ENCODE assay signal across 15 cellular contexts in genomic region chr1:225736651-225737097, GRCh38. TPM values are rescaled to one million over a fixed set of nuclear protein-coding genes. Genes with fewer than 3 reads are reported as not detected.
DNase-seq lines count a peak whose midpoint lies in the region; ATAC-seq and TF ChIP-seq lines count a peak whose summit lies in the region.
"Had no signal": no experiment of that assay in that cellular context is flagged by ENCODE, and none has a peak within 500 bp of the region (broad histone marks: within the 10 kb centered on the region; RNA-seq: fewer than 3 reads in every experiment).

No MANE protein-coding gene starts in this region.

- DNase-seq in NCI-H69 (lab: John Stamatoyannopoulos, UW): peak; percentile 33
- DNase-seq in brain microvascular endothelial cell: no peak
- no peak for DNase-seq in left lung
- DNase-seq in spleen: no peak
- DNase-seq in activated CD4-positive, CD25-positive, alpha-beta regulatory T cell treated with anti-CD3 and anti-CD28 coated beads, Interleukin-2, amount 50 U/mL, for 72 hours: no peak
- DNase-seq in midbrain (lab: John Stamatoyannopoulos, UW): no peak
- DNase-seq in A673 (ENCODE audit: low spot score): no peak
- DNase-seq: DND-41, head of caudate nucleus, T-helper 17 cell had no signal

- H3K36me3 ChIP-seq in brain microvascular endothelial cell (replicated peaks): no peaks in the 10 kb centered on the region
- H3K36me3 ChIP-seq in left lung: no peaks in the 10 kb centered on the region
- H3K36me3 ChIP-seq in spleen: no peaks in the 10 kb centered on the region
- no peaks in the 10 kb centered on the region for H3K36me3 ChIP-seq in A673 (ENCODE audit: insufficient read depth, low read length, poor library complexity, severe bottlenecking)
- H3K36me3 ChIP-seq: BLaER1 treated with 17β-estradiol and CSF1 and Interleukin-3, amounts not matched to agents 10 nM and 100 nM; neutrophil had no signal

- no TSS peak for BruUV-seq in A673 (replicated peaks; lab: Mats Ljungman, UMichigan)

- CTCF ChIA-PET in A673 (lab: Charles Lee): no interaction called here

- intact Hi-C loops in left lung (cut with DNase I): no loop called here
- intact Hi-C loops in spleen (cut with DNase I; ENCODE audit: low total_unique reads): no loop called here
- intact Hi-C loops in A673 (cut with micrococcal nuclease; ENCODE audit: unreplicated experiment): no loop called here

- H3K4me3 ChIP-seq in brain microvascular endothelial cell (ENCODE audit: low read depth, low read length): no peak overlapping the region
- H3K4me3 ChIP-seq in left lung: no peak overlapping the region
- no peak overlapping the region for H3K4me3 ChIP-seq in spleen
- no peak overlapping the region for H3K4me3 ChIP-seq in A673 (ENCODE audit: low read depth, low read length, poor library complexity, severe bottlenecking)
- H3K4me3 ChIP-seq: BLaER1 treated with 17β-estradiol and CSF1 and Interleukin-3, amounts not matched to agents 10 nM and 100 nM; GM12878; lung had no signal

- in situ Hi-C loops in brain microvascular endothelial cell (cut with HindIII; ENCODE audit: low pct_ligation_motif_present, low sequenced_read_pairs): no loop called here

- no peaks in the 10 kb centered on the region for H3K27me3 ChIP-seq in brain microvascular endothelial cell (replicated peaks)
- no peaks in the 10 kb centered on the region for H3K27me3 ChIP-seq in left lung
- H3K27me3 ChIP-seq in spleen (replicated peaks in 1 of 7): no peaks in the 10 kb centered on the region
- H3K27me3 ChIP-seq in A673 (replicated peaks; ENCODE audit: insufficient read depth, low read depth, low read length, poor library complexity): no peaks in the 10 kb centered on the region
- H3K27me3 ChIP-seq: BLaER1 treated with 17β-estradiol and CSF1 and Interleukin-3, amounts not matched to agents 10 nM and 100 nM; neutrophil had no signal

- H3K27ac ChIP-seq in brain microvascular endothelial cell: peak overlapping the region; percentile 91
- H3K27ac ChIP-seq in left lung: peak overlapping the region; percentile 9 to 73
- H3K27ac ChIP-seq in spleen: peak overlapping the region in 5 of 8 donors; percentile 11 to 60 (median 50)
- no peak overlapping the region for H3K27ac ChIP-seq in A673 (ENCODE audit: low read depth, low read length, poor library complexity, severe bottlenecking)
- H3K27ac ChIP-seq: BLaER1 treated with 17β-estradiol and CSF1 and Interleukin-3, amounts not matched to agents 10 nM and 100 nM; neutrophil had no signal

- TF ChIP-seq CTCF in brain microvascular endothelial cell (IDR thresholded peaks at IDR 0.05; ENCODE audit: low read depth, low read length, missing control alignments) (no peak), left lung (IDR thresholded peaks at IDR 0.05) (no peak), spleen (IDR thresholded peaks at IDR 0.05 in 8 of 11, conservative IDR thresholded peaks at IDR 0.05 in 3 of 11) (no peak), A673 (conservative IDR thresholded peaks at IDR 0.05; ENCODE audit: low read depth, low read length) (no peak)

- 75 to 91% (median 83%) methylated on average over 7 of the region's 7 CpGs for WGBS in spleen, 5 donors

- POLR2A ChIA-PET in A673 (lab: Charles Lee; ENCODE audit: low non-redundant PET): no interaction called here

- no peak for TF ChIP-seq POLR2A in spleen (IDR thresholded peaks at IDR 0.05)

- peaks cover 16 to 22% of the 10 kb centered on the region in 2 donors for H3K4me1 ChIP-seq in left lung
- H3K4me1 ChIP-seq in spleen: peaks cover 0 to 27% (median 14%) of the 10 kb centered on the region in 6 donors
- H3K4me1 ChIP-seq in A673 (ENCODE audit: insufficient read depth, low read length, poor library complexity, severe bottlenecking): peaks cover 4% of the 10 kb centered on the region

- ATAC-seq in left lung (peak; percentile 8), HG03469 (IDR thresholded peaks at IDR 0.05; ENCODE audit: unreplicated experiment) (no peak)
- ATAC-seq: GM12878, T-helper 17 cell had no signal

- H3K9me3 ChIP-seq in left lung: no peaks in the 10 kb centered on the region
- no peaks in the 10 kb centered on the region for H3K9me3 ChIP-seq in spleen
- H3K9me3 ChIP-seq in A673 (ENCODE audit: low read depth, low read length, poor library complexity, severe bottlenecking): no peaks in the 10 kb centered on the region
- H3K9me3 ChIP-seq: BLaER1 treated with 17β-estradiol and CSF1 and Interleukin-3, amounts not matched to agents 10 nM and 100 nM; neutrophil had no signal

RNA-seq across cellular contexts. Expression of gene SRP9, which starts 41.0 kb away (rescaled TPM):
- total RNA-seq in left lung (100 to 1,000 TPM; 195 to 204 TPM), spleen (100 to 1,000 TPM; 145 to 229 (median 159) TPM), A673 (2021) (486 and 491 TPM in 2 replicates)
- polyA plus RNA-seq in spleen: 100 to 1,000 TPM; 167 to 269 (median 210) TPM
